1 cellular context compared by ENCODE assay signal in genomic region chr1:61269648-61270047, GRCh38.
TF ChIP-seq lines count a peak whose summit lies in the region.

No MANE protein-coding gene starts in this region.

TF ChIP-seq in K562, 482 proteins besides CTCF, POLR2A, EP300 and RAD21:
- TF ChIP-seq, protein P1, sequence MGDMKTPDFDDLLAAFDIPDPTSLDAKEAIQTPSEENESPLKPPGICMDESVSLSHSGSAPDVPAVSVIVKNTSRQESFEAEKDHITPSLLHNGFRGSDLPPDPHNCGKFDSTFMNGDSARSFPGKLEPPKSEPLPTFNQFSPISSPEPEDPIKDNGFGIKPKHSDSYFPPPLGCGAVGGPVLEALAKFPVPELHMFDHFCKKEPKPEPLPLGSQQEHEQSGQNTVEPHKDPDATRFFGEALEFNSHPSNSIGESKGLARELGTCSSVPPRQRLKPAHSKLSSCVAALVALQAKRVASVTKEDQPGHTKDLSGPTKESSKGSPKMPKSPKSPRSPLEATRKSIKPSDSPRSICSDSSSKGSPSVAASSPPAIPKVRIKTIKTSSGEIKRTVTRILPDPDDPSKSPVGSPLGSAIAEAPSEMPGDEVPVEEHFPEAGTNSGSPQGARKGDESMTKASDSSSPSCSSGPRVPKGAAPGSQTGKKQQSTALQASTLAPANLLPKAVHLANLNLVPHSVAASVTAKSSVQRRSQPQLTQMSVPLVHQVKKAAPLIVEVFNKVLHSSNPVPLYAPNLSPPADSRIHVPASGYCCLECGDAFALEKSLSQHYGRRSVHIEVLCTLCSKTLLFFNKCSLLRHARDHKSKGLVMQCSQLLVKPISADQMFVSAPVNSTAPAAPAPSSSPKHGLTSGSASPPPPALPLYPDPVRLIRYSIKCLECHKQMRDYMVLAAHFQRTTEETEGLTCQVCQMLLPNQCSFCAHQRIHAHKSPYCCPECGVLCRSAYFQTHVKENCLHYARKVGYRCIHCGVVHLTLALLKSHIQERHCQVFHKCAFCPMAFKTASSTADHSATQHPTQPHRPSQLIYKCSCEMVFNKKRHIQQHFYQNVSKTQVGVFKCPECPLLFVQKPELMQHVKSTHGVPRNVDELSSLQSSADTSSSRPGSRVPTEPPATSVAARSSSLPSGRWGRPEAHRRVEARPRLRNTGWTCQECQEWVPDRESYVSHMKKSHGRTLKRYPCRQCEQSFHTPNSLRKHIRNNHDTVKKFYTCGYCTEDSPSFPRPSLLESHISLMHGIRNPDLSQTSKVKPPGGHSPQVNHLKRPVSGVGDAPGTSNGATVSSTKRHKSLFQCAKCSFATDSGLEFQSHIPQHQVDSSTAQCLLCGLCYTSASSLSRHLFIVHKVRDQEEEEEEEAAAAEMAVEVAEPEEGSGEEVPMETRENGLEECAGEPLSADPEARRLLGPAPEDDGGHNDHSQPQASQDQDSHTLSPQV (IDR thresholded peaks at IDR 0.05): 0 out of 2 replicates have a peak, but pooled peaks have one; percentile 59
- peak; percentile 43; the same call in 1 of the 2 replicates for TF ChIP-seq ELF1 (tag; IDR thresholded peaks at IDR 0.05)
- no peak for TF ChIP-seq NUFIP1 (IDR thresholded peaks at IDR 0.05; ENCODE audit: partially characterized antibody)
- no peak for TF ChIP-seq RBM25 (IDR thresholded peaks at IDR 0.05; ENCODE audit: low read depth, low read length, severe bottlenecking)
- 0 out of 2 replicates have a peak, but pooled peaks have one; percentile 26 for TF ChIP-seq PML (IDR thresholded peaks at IDR 0.05; ENCODE audit: low read length)
- peak; percentile 56 for TF ChIP-seq ZNF143 (CRISPR knock-in tag; IDR thresholded peaks at IDR 0.05)
- 0 out of 2 replicates have a peak, but pooled peaks have one; percentile 15 for TF ChIP-seq POLR2AphosphoS5 (IDR thresholded peaks at IDR 0.05; ENCODE audit: control insufficient read depth, insufficient read depth, low read depth, low read length)
- TF ChIP-seq RBBP5 (IDR thresholded peaks at IDR 0.05; ENCODE audit: borderline replicate concordance, insufficient read depth, low read length, poor library complexity, severe bottlenecking): no peak
- no peak for TF ChIP-seq NFYB (IDR thresholded peaks at IDR 0.05; ENCODE audit: extremely low read depth, insufficient read length)
